ENCODE assay signal across 16 cellular contexts in genomic region chr10:32271617-32272016, GRCh38.
A peak's percentile ranks its signal among the peaks of the same experiment; 100 is the strongest.
DNase-seq lines count a peak whose midpoint lies in the region; FAIRE-seq and TF ChIP-seq lines count a peak whose summit lies in the region.
"Had no signal": no experiment of that assay in that cellular context is flagged by ENCODE, and none has a peak within 500 bp of the region (broad histone marks: within the 10 kb centered on the region; RNA-seq: fewer than 3 reads in every experiment).

No MANE protein-coding gene starts in this region.

- H3K27me3 ChIP-seq in thyroid gland, result no peaks in the 10 kb centered on the region
- H3K27me3 ChIP-seq: adrenal gland, MG63 had no signal

- no peaks in the 10 kb centered on the region for H3K4me1 ChIP-seq in thyroid gland

- intact Hi-C loops in thyroid gland (cut with DNase I), result no loop called here

- FAIRE-seq in H54 (lab: Jason Lieb, UNC), result peak; percentile 72

- no peak for TF ChIP-seq POLR2A in H54 (IDR thresholded peaks at IDR 0.05; ENCODE audit: low read depth, low read length)
- TF ChIP-seq POLR2A in thyroid gland (IDR thresholded peaks at IDR 0.05), result no peak

- no peak overlapping the region for H3K4me3 ChIP-seq in thyroid gland (replicated peaks in 1 of 3)
- H3K4me3 ChIP-seq: adrenal gland, MG63 had no signal

- WGBS in thyroid gland, 2 donors, result 90 to 96% methylated on average over 3 of the region's 3 CpGs

- H3K9me3 ChIP-seq in thyroid gland, result no peaks in the 10 kb centered on the region
- H3K9me3 ChIP-seq: adrenal gland, MG63 had no signal

- H3K27ac ChIP-seq in thyroid gland, result no peak overlapping the region
- H3K27ac ChIP-seq: adrenal gland, VCaP had no signal

- no peak for TF ChIP-seq CTCF in thyroid gland (IDR thresholded peaks at IDR 0.05)

- DNase-seq in AG08395 (ENCODE audit: low spot score), result peak; percentile 27
- DNase-seq in H54 (ENCODE audit: insufficient read length, low spot score), result no peak
- DNase-seq in astrocyte of the hippocampus (ENCODE audit: low read depth, low spot score), result peak; percentile 71
- DNase-seq in fibroblast of peridontal ligament (ENCODE audit: extremely low read depth), result peak; percentile 34
- no peak for DNase-seq in stimulated activated naive CD4-positive, alpha-beta T cell (lab: John Stamatoyannopoulos, UW)
- DNase-seq in thyroid gland, result no peak
- no peak for DNase-seq in NCI-H146 (lab: John Stamatoyannopoulos, UW)
- DNase-seq in cortex of kidney (lab: John Stamatoyannopoulos, UW), result no peak
- DNase-seq: DND-41, GOT3, MG63, NCI-H1694, NCI-H446, right cardiac atrium had no signal

- H3K36me3 ChIP-seq in thyroid gland, result peaks cover 29 to 53% of the 10 kb centered on the region in 2 donors

Comparison
In these comparisons a context has a peak if more than half of its experiments do, and no peak if none do; other contexts are left out.
1. DNase-seq: peak in AG08395 (single experiment), astrocyte of the hippocampus (single experiment) and fibroblast of peridontal ligament (single experiment); none in H54 (single experiment), stimulated activated naive CD4-positive, alpha-beta T cell (0 of 6), thyroid gland (0 of 2), NCI-H146 (single experiment) and cortex of kidney (single experiment).